Comparison of ENCODE assay signal across 19 cellular contexts in the genomic region with DNA sequence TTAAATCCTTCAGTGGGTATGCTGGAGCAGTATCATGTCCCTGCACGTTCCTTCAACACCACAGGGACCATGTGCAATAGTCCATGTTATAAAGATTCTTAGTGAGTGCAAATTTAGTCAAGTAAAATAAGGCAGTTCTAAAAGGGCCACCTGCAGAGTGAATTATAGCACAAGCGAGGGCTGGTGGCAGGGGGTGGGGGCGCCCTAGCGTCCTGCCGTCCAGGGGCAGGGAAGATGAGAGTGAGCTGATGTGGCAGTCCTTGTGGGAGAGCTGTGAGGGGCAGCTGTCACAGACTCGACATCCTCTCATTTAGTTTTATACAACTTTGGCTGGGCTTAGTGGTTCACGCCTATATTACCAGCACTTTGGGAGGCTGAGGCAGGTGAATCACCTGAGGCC. TPM values are rescaled to one million over a fixed set of nuclear protein-coding genes. Genes with fewer than 3 reads are reported as not detected.
DNase-seq lines count a peak whose midpoint lies in the region; ATAC-seq and TF ChIP-seq lines count a peak whose summit lies in the region.
"Had no signal": no experiment of that assay in that cellular context is flagged by ENCODE, and none has a peak within 500 bp of the region (broad histone marks: within the 10 kb centered on the region; RNA-seq: fewer than 3 reads in every experiment).

No MANE protein-coding gene starts in this region.

- peaks cover 4% of the 10 kb centered on the region for H3K79me1 ChIP-seq in neuronal stem cell (ENCODE audit: low read depth, low read length)

- H3K27ac ChIP-seq in neuronal stem cell (replicated peaks; ENCODE audit: low read length), result no peak overlapping the region
- H3K27ac ChIP-seq: A549 had no signal

- no peaks in the 10 kb centered on the region for H3K27me3 Mint-ChIP-seq in T-helper 17 cell
- H3K27me3 Mint-ChIP-seq: CD4-positive, alpha-beta memory T cell had no signal

- H3K9ac ChIP-seq in neuronal stem cell (ENCODE audit: low read depth, low read length, poor library complexity), result peak overlapping the region; percentile 55

- no peak overlapping the region for H3K4me3 Mint-ChIP-seq in T-helper 17 cell
- H3K4me3 Mint-ChIP-seq: CD4-positive, alpha-beta memory T cell; HFFc6 had no signal

- H3K27me3 ChIP-seq in H7 (ENCODE audit: control insufficient read depth, insufficient read depth, low read length) (no peaks in the 10 kb centered on the region), neuronal stem cell (ENCODE audit: control insufficient read depth in 3 of 3, insufficient read depth in 3 of 3, low read depth in 1 of 3, low read length in 3 of 3) (no peaks in the 10 kb centered on the region)
- H3K27me3 ChIP-seq: BE2C had no signal

- no peak overlapping the region for H2BK12ac ChIP-seq in neuronal stem cell (ENCODE audit: low read length)

- no peak overlapping the region for H3K4ac ChIP-seq in neuronal stem cell (ENCODE audit: low read length)

- H3K4me3 ChIP-seq in H7 (ENCODE audit: insufficient read depth, low read depth, low read length) (no peak overlapping the region), neuronal stem cell (ENCODE audit: low read length in 2 of 2) (no peak overlapping the region)
- H3K4me3 ChIP-seq: A549 had no signal

- peak overlapping the region; percentile 87 for H3K27ac Mint-ChIP-seq in T-helper 17 cell
- H3K27ac Mint-ChIP-seq: HFFc6 had no signal

- no peak overlapping the region for H3K23ac ChIP-seq in neuronal stem cell (ENCODE audit: low read depth, low read length, poor library complexity)

- no peak overlapping the region for H2AK5ac ChIP-seq in neuronal stem cell (ENCODE audit: low read depth, low read length)

- peak; percentile 36 for DNase-seq in H7
- no peak for DNase-seq in T-helper 17 cell
- DNase-seq in neuronal stem cell (ENCODE audit: low spot score), result no peak
- no peak for DNase-seq in erythroblast (lab: John Stamatoyannopoulos, UW)
- DNase-seq in activated T-cell treated with anti-CD3 and anti-CD28 coated beads, Interleukin-2, amount 50 U/mL, for 48 hours, result no peak
- no peak for DNase-seq in NCI-H774 (lab: John Stamatoyannopoulos, UW)
- DNase-seq: 8988T; ACHN; AML-193; BE2C; C1 segment of cervical spinal cord; Caco-2; CD4-positive, alpha-beta memory T cell; DMS153; DND-41; GOT3; HCEC 1CT; HFFc6 had no signal

- H4K8ac ChIP-seq in neuronal stem cell (ENCODE audit: low read depth, low read length), result no peak overlapping the region

- H3K36me3 ChIP-seq in H7 (replicated peaks; ENCODE audit: control insufficient read depth, insufficient read depth, low read length), result peaks cover 17% of the 10 kb centered on the region
- peaks cover 15 to 72% of the 10 kb centered on the region in 2 donors for H3K36me3 ChIP-seq in neuronal stem cell (replicated peaks in 1 of 2; ENCODE audit: control insufficient read depth in 2 of 2, insufficient read depth in 2 of 2, low read length in 2 of 2)

- no peak for TF ChIP-seq POLR2A in erythroblast (IDR thresholded peaks at IDR 0.05; ENCODE audit: low read length)

- peaks cover 7% of the 10 kb centered on the region for H3K36me3 Mint-ChIP-seq in T-helper 17 cell (ENCODE audit: low read depth)

- no peak overlapping the region for H2BK5ac ChIP-seq in neuronal stem cell (ENCODE audit: low read length)

- peaks cover 0 to 19% of the 10 kb centered on the region in 2 donors for H3K4me1 ChIP-seq in neuronal stem cell (ENCODE audit: control insufficient read depth in 2 of 2, insufficient read depth in 1 of 2, low read depth in 1 of 2, low read length in 2 of 2)
- H3K4me1 ChIP-seq: A549, BE2C, Caco-2 had no signal

- H2BK15ac ChIP-seq in neuronal stem cell (ENCODE audit: low read length), result no peak overlapping the region

- H3K14ac ChIP-seq in neuronal stem cell (ENCODE audit: low read length), result no peak overlapping the region

- ATAC-seq in T-helper 17 cell, result no peak
- ATAC-seq: A549 had no signal

- no peak overlapping the region for H2BK120ac ChIP-seq in neuronal stem cell (ENCODE audit: low read depth, low read length)

- H3K4me1 Mint-ChIP-seq in T-helper 17 cell, result peaks cover 12% of the 10 kb centered on the region

- H2AFZ ChIP-seq in neuronal stem cell (ENCODE audit: low read length), result no peak overlapping the region

- no peak overlapping the region for H3K4me2 ChIP-seq in neuronal stem cell (ENCODE audit: insufficient read depth, low read length, poor library complexity, severe bottlenecking)
- H3K4me2 ChIP-seq: A549 had no signal

- no peak overlapping the region for H3K18ac ChIP-seq in neuronal stem cell (ENCODE audit: low read length)

- no peak overlapping the region for H4K91ac ChIP-seq in neuronal stem cell (ENCODE audit: low read depth, low read length, poor library complexity)

- H3K9me3 ChIP-seq in T-helper 17 cell (ENCODE audit: control insufficient read depth, low read length, poor library complexity, severe bottlenecking) (no peaks in the 10 kb centered on the region), neuronal stem cell (replicated peaks in 1 of 2; ENCODE audit: control insufficient read depth in 2 of 2, insufficient read depth in 1 of 2, low read depth in 1 of 2, low read length in 2 of 2) (no peaks in the 10 kb centered on the region)
- H3K9me3 ChIP-seq: A549, BE2C, Caco-2 had no signal

- no CpG with 5 or more reads among the region's 7 CpGs for WGBS in neuronal stem cell (ENCODE audit: extremely low coverage in 2 of 2, insufficient read length in 2 of 2, insufficient replicate concordance in 1 of 2), 2 donors

RNA-seq across cellular contexts. Expression of a gene that starts 29.1 kb away (rescaled TPM):
- 15.7 and 31.1 TPM in 2 replicates for total RNA-seq in H7 (2014; rRNA removed; shearing (Covaris generic))
- 100 to 1,000 TPM; 162 to 200 TPM for total RNA-seq in T-helper 17 cell
- polyA plus RNA-seq in neuronal stem cell (2013, experiment 1 of 2), result 12.7 TPM
- 11.8 TPM for polyA plus RNA-seq in neuronal stem cell (2013, experiment 2 of 2)

RNA-seq across cellular contexts. Expression of a gene that starts 54.0 kb away (rescaled TPM):
- 0.41 TPM in 1 of 2 replicates, not detected in the other for total RNA-seq in H7 (2014; rRNA removed; shearing (Covaris generic))
- total RNA-seq in T-helper 17 cell, result under 1 TPM in 1 of 2 donors, not detected in 1; 0.37 TPM
- 0.20 TPM for polyA plus RNA-seq in neuronal stem cell (2013, experiment 1 of 2)
- 0.25 TPM for polyA plus RNA-seq in neuronal stem cell (2013, experiment 2 of 2)
- total RNA-seq: CD4-positive, alpha-beta memory T cell; HFFc6 had no signal
- polyA plus RNA-seq: A549; CD4-positive, alpha-beta memory T cell had no signal
